ENCODE assay signal across 19 cellular contexts in genomic region chr4:87901426-87901825, GRCh38.
"Had no signal": no experiment of that assay in that cellular context is flagged by ENCODE, and none has a peak within 500 bp of the region (broad histone marks: within the 10 kb centered on the region; RNA-seq: fewer than 3 reads in every experiment).

No MANE protein-coding gene starts in this region.

- H3K36me3 ChIP-seq: cardiac muscle cell, esophagus squamous epithelium, left ventricle myocardium inferior, neural progenitor cell, ovary, sigmoid colon, tibial artery had no signal

- H3K27ac ChIP-seq: cardiac muscle cell, esophagus squamous epithelium, left ventricle myocardium inferior, neural progenitor cell, ovary, sigmoid colon, tibial artery had no signal

- H3K4me3 ChIP-seq: cardiac muscle cell, esophagus squamous epithelium, left ventricle myocardium inferior, neural progenitor cell, ovary, sigmoid colon, tibial artery had no signal

- H3K9me3 ChIP-seq: esophagus squamous epithelium, left ventricle myocardium inferior, ovary, sigmoid colon, tibial artery had no signal

- DNase-seq: activated CD4-positive, alpha-beta T cell treated with anti-CD3 and anti-CD28 coated beads for 1 hour; activated CD4-positive, alpha-beta T cell treated with anti-CD3 and anti-CD28 coated beads, Interleukin-2, amount 50 U/mL, for 4 hours; activated naive CD4-positive, alpha-beta T cell; activated naive CD8-positive, alpha-beta T cell treated with anti-CD3 and anti-CD28 coated beads, Interleukin-2, amount 10 ng/mL, durations not matched to agents 7 days and 5 days; activated T-cell treated with anti-CD3 and anti-CD28 coated beads for 4 hours; anterior cingulate cortex; esophagus squamous epithelium; hypothalamus; left ventricle myocardium inferior; naive B cell; ovary; sigmoid colon; stimulated activated CD4-positive, alpha-beta T cell treated with anti-CD3 and anti-CD28 coated beads, Interleukin-2, amount 100 ng/mL, for 48 hours; T-cell; T-helper 9 cell; tibial artery had no signal

- H3K4me1 ChIP-seq: esophagus squamous epithelium, left ventricle myocardium inferior, neural progenitor cell, sigmoid colon, tibial artery had no signal

- ATAC-seq: stimulated activated memory B cell treated with anti-CD40 and anti-IgM and Interleukin-4, amounts not matched to agents 10 μg/mL and 1 μg/mL and 100 μg/mL, for 72 hours; T-cell had no signal

- H3K27me3 ChIP-seq: cardiac muscle cell, neural progenitor cell, ovary, sigmoid colon, tibial artery had no signal
